In genomic region chr16:72597938-72598337, GRCh38 we compare ENCODE assay signal across 28 cellular contexts.
"Had no signal": no experiment of that assay in that cellular context is flagged by ENCODE, and none has a peak within 500 bp of the region (broad histone marks: within the 10 kb centered on the region; RNA-seq: fewer than 3 reads in every experiment).

No MANE protein-coding gene starts in this region.

- H3K36me3 ChIP-seq: neutrophil, pancreas, right lobe of liver, sigmoid colon, stomach, thoracic aorta, thyroid gland, tibial nerve, upper lobe of left lung, vagina had no signal

- H3K4me1 Mint-ChIP-seq: naive thymus-derived CD8-positive, alpha-beta T cell; nephron progenitor cell; neural crest cell; stimulated activated effector memory CD8-positive, alpha-beta T cell treated with anti-CD3 and anti-CD28 coated beads, Interleukin-12 subunit alpha, Interleukin-12 subunit beta, amount 100 ng/mL, for 72 hours had no signal

- ATAC-seq: naive thymus-derived CD8-positive, alpha-beta T cell; natural killer cell treated with Interleukin-12 subunit alpha and Interleukin-12 subunit beta and Interleukin-15 and Interleukin-18, amount 100 ng/mL, for 72 hours; pancreas; psoas muscle; right cardiac atrium; right lobe of liver; stimulated activated effector memory CD8-positive, alpha-beta T cell treated with anti-CD3 and anti-CD28 coated beads, Interleukin-12 subunit alpha, Interleukin-12 subunit beta, amount 100 ng/mL, for 72 hours had no signal

- H3K4me3 Mint-ChIP-seq: naive thymus-derived CD8-positive, alpha-beta T cell; natural killer cell treated with Interleukin-12 subunit alpha and Interleukin-12 subunit beta and Interleukin-15 and Interleukin-18, amount 100 ng/mL, for 72 hours; nephron progenitor cell; neural crest cell; stimulated activated effector memory CD8-positive, alpha-beta T cell treated with anti-CD3 and anti-CD28 coated beads, Interleukin-12 subunit alpha, Interleukin-12 subunit beta, amount 100 ng/mL, for 72 hours; stimulated activated naive CD8-positive, alpha-beta T cell treated with anti-CD3 and anti-CD28 coated beads, Interleukin-15, Interleukin-2, amounts not matched to agents 100 ng/mL and 50 ng/mL, for 24 hours had no signal

- H3K4me3 ChIP-seq: pancreas, psoas muscle, right lobe of liver, sigmoid colon, stomach, thoracic aorta, thyroid gland, tibial nerve, upper lobe of left lung, vagina had no signal

- DNase-seq: naive thymus-derived CD8-positive, alpha-beta T cell; nephron progenitor cell; nucleus accumbens; pancreas; psoas muscle; right cardiac atrium; right lobe of liver; sigmoid colon; small intestine; stimulated activated CD4-positive, alpha-beta T cell treated with anti-CD3 and anti-CD28 coated beads, Interleukin-15, amount 100 ng/mL, for 24 hours; stimulated activated CD4-positive, alpha-beta T cell treated with anti-CD3 and anti-CD28 coated beads, Interleukin-2, amount 100 ng/mL, for 24 hours; stimulated activated CD4-positive, alpha-beta T cell treated with anti-CD3 and anti-CD28 coated beads, Interleukin-2, amount 100 ng/mL, for 48 hours; stimulated activated CD4-positive, alpha-beta T cell treated with anti-CD3 and anti-CD28 coated beads, Interleukin-4, amount 100 ng/mL, for 24 hours; stimulated activated naive CD4-positive, alpha-beta T cell treated with Interleukin-2 at 50 U/mL for 16 hours; stomach; thyroid gland; trophoblast cell; upper lobe of left lung had no signal

- H3K27ac Mint-ChIP-seq: naive thymus-derived CD8-positive, alpha-beta T cell; natural killer cell treated with Interleukin-12 subunit alpha and Interleukin-12 subunit beta and Interleukin-15 and Interleukin-18, amount 100 ng/mL, for 72 hours; nephron progenitor cell; progenitor cell of endocrine pancreas; stimulated activated effector memory CD8-positive, alpha-beta T cell treated with anti-CD3 and anti-CD28 coated beads, Interleukin-12 subunit alpha, Interleukin-12 subunit beta, amount 100 ng/mL, for 72 hours; stimulated activated naive CD8-positive, alpha-beta T cell treated with anti-CD3 and anti-CD28 coated beads, Interleukin-15, Interleukin-2, amounts not matched to agents 100 ng/mL and 50 ng/mL, for 24 hours had no signal

- FAIRE-seq: pancreas, small intestine, urothelium cell line had no signal

- H3K9me3 Mint-ChIP-seq: natural killer cell treated with Interleukin-12 subunit alpha and Interleukin-12 subunit beta and Interleukin-15 and Interleukin-18, amount 100 ng/mL, for 72 hours; neural crest cell had no signal

- H3K27ac ChIP-seq: neutrophil, pancreas, psoas muscle, right lobe of liver, sigmoid colon, stomach, thoracic aorta, thyroid gland, tibial nerve, upper lobe of left lung, vagina had no signal

- H3K27me3 Mint-ChIP-seq: naive thymus-derived CD8-positive, alpha-beta T cell; natural killer cell treated with Interleukin-12 subunit alpha and Interleukin-12 subunit beta and Interleukin-15 and Interleukin-18, amount 100 ng/mL, for 72 hours; progenitor cell of endocrine pancreas; stimulated activated naive CD8-positive, alpha-beta T cell treated with anti-CD3 and anti-CD28 coated beads, Interleukin-15, Interleukin-2, amounts not matched to agents 100 ng/mL and 50 ng/mL, for 24 hours had no signal

- H3K27me3 ChIP-seq: neutrophil, pancreas, right lobe of liver, sigmoid colon, stomach, thyroid gland, tibial nerve, upper lobe of left lung, vagina had no signal

- H3K4me1 ChIP-seq: pancreas, psoas muscle, right lobe of liver, sigmoid colon, stomach, thyroid gland, tibial nerve, upper lobe of left lung, vagina had no signal

- H3K36me3 Mint-ChIP-seq: stimulated activated effector memory CD8-positive, alpha-beta T cell treated with anti-CD3 and anti-CD28 coated beads, Interleukin-12 subunit alpha, Interleukin-12 subunit beta, amount 100 ng/mL, for 72 hours had no signal

- H3K9me3 ChIP-seq: neutrophil, pancreas, right lobe of liver, sigmoid colon, stomach, thoracic aorta, thyroid gland, tibial nerve, upper lobe of left lung, vagina had no signal
